ENCODE assay signal across 17 cellular contexts in the genomic region with DNA sequence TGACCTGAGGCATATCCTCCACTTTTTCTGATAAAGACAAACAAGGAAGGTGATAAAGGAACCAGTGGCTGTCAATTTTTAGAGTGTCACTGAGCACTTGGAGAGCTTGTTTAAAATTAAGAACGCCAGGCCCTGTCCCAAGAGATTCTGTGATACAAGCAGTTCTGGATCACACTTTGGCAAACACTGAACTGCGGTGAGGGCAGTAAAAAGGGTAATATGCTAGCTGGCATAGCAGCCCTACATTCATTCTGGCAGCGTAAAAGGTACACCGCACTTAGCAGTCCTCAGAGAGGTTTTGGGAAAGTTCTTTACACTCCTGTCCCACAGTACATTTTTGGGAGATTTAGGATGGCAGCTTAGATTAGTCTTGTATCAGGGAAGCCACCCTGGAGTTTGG. TPM values are rescaled to one million over a fixed set of nuclear protein-coding genes. Genes with fewer than 3 reads are reported as not detected.
DNase-seq lines count a peak whose midpoint lies in the region; ATAC-seq and TF ChIP-seq lines count a peak whose summit lies in the region.
"Had no signal": no experiment of that assay in that cellular context is flagged by ENCODE, and none has a peak within 500 bp of the region (broad histone marks: within the 10 kb centered on the region; RNA-seq: fewer than 3 reads in every experiment).

No MANE protein-coding gene starts in this region.

- peaks cover 0 to 30% (median 0%) of the 10 kb centered on the region in 12 donors for H3K4me1 ChIP-seq in heart left ventricle
- H3K4me1 ChIP-seq in right atrium auricular region = peaks cover 0 to 4% of the 10 kb centered on the region in 2 donors

- no peaks in the 10 kb centered on the region for H3K9me3 Mint-ChIP-seq in activated CD4-positive, alpha-beta T cell treated with anti-CD3 and anti-CD28 coated beads, Interleukin-2, amount 10 ng/mL, durations not matched to agents 24 days and 14 days
- no peaks in the 10 kb centered on the region for H3K9me3 Mint-ChIP-seq in progenitor cell of endocrine pancreas (ENCODE audit: low read depth)
- H3K9me3 Mint-ChIP-seq: CD14-positive monocyte; CD8-positive, alpha-beta T cell had no signal

- H3K36me3 ChIP-seq in heart left ventricle (no peaks in the 10 kb centered on the region), right atrium auricular region (no peaks in the 10 kb centered on the region)

- ATAC-seq in heart left ventricle (peak; percentile 79 to 93 (median 88)), omental fat pad (ENCODE audit: low FRiP score) (no peak)
- ATAC-seq: CD8-positive, alpha-beta T cell; HCT116 had no signal

- intact Hi-C loops in activated CD4-positive, alpha-beta T cell treated with anti-CD3 and anti-CD28 coated beads, Interleukin-2, amount 10 ng/mL, durations not matched to agents 24 days and 14 days (cut with micrococcal nuclease) = no loop called here
- intact Hi-C loops in heart left ventricle (cut with DNase I) = loop anchor here in 2 of 10 donors (2.0 to 10.0 kb wide), 3 partner anchors 55 to 61 kb away; a partner anchor contains a TSS

- no peak for TF ChIP-seq POLR2A in heart left ventricle (IDR thresholded peaks at IDR 0.05)

- no peaks in the 10 kb centered on the region for H3K9me3 ChIP-seq in heart left ventricle
- no peaks in the 10 kb centered on the region for H3K9me3 ChIP-seq in right atrium auricular region

- peak overlapping the region in 11 of 12 donors; percentile 5 to 86 (median 61) for H3K27ac ChIP-seq in heart left ventricle
- peak overlapping the region; percentile 55 to 81 for H3K27ac ChIP-seq in right atrium auricular region
- H3K27ac ChIP-seq: 22Rv1, GM23248 had no signal

- H3K27me3 Mint-ChIP-seq in activated CD4-positive, alpha-beta T cell treated with anti-CD3 and anti-CD28 coated beads, Interleukin-2, amount 10 ng/mL, durations not matched to agents 24 days and 14 days = peaks cover 12% of the 10 kb centered on the region
- no peaks in the 10 kb centered on the region for H3K27me3 Mint-ChIP-seq in progenitor cell of endocrine pancreas

- 40 to 67% (median 55%) methylated on average over 4 of the region's 4 CpGs for WGBS in heart left ventricle, 4 donors

- H3K27me3 ChIP-seq in heart left ventricle = no peaks in the 10 kb centered on the region
- no peaks in the 10 kb centered on the region for H3K27me3 ChIP-seq in right atrium auricular region

- no peak overlapping the region for H3K4me3 Mint-ChIP-seq in activated CD4-positive, alpha-beta T cell treated with anti-CD3 and anti-CD28 coated beads, Interleukin-2, amount 10 ng/mL, durations not matched to agents 24 days and 14 days
- no peak overlapping the region for H3K4me3 Mint-ChIP-seq in progenitor cell of endocrine pancreas (ENCODE audit: low read depth)
- H3K4me3 Mint-ChIP-seq: CD14-positive monocyte; CD8-positive, alpha-beta T cell had no signal

- H3K4me3 ChIP-seq in heart left ventricle (peak overlapping the region in 2 of 12 donors; percentile 7 to 18), right atrium auricular region (no peak overlapping the region)
- H3K4me3 ChIP-seq: GM23248 had no signal

- no peak overlapping the region for H3K27ac Mint-ChIP-seq in activated CD4-positive, alpha-beta T cell treated with anti-CD3 and anti-CD28 coated beads, Interleukin-2, amount 10 ng/mL, durations not matched to agents 24 days and 14 days
- H3K27ac Mint-ChIP-seq in progenitor cell of endocrine pancreas = peak overlapping the region; percentile 74
- H3K27ac Mint-ChIP-seq: CD14-positive monocyte; CD8-positive, alpha-beta T cell had no signal

- no peaks in the 10 kb centered on the region for H3K36me3 Mint-ChIP-seq in activated CD4-positive, alpha-beta T cell treated with anti-CD3 and anti-CD28 coated beads, Interleukin-2, amount 10 ng/mL, durations not matched to agents 24 days and 14 days (ENCODE audit: low read depth)
- no peaks in the 10 kb centered on the region for H3K36me3 Mint-ChIP-seq in progenitor cell of endocrine pancreas (ENCODE audit: insufficient read depth)
- H3K36me3 Mint-ChIP-seq: CD14-positive monocyte; CD8-positive, alpha-beta T cell had no signal

- H3K4me1 Mint-ChIP-seq in activated CD4-positive, alpha-beta T cell treated with anti-CD3 and anti-CD28 coated beads, Interleukin-2, amount 10 ng/mL, durations not matched to agents 24 days and 14 days = peaks cover 15% of the 10 kb centered on the region
- H3K4me1 Mint-ChIP-seq in progenitor cell of endocrine pancreas (ENCODE audit: low read depth) = peaks cover 9% of the 10 kb centered on the region
- H3K4me1 Mint-ChIP-seq: CD14-positive monocyte had no signal

- no peak for TF ChIP-seq CTCF in heart left ventricle (IDR thresholded peaks at IDR 0.05)
- TF ChIP-seq CTCF in right atrium auricular region (IDR thresholded peaks at IDR 0.05) = no peak
- no peak for TF ChIP-seq CTCF in progenitor cell of endocrine pancreas (IDR thresholded peaks at IDR 0.05; ENCODE audit: unreplicated experiment)
- no peak for TF ChIP-seq CTCF in omental fat pad (IDR thresholded peaks at IDR 0.05)

- peak; percentile 25 for DNase-seq in activated CD4-positive, alpha-beta T cell treated with anti-CD3 and anti-CD28 coated beads, Interleukin-2, amount 10 ng/mL, durations not matched to agents 24 days and 14 days
- DNase-seq in activated CD4-positive, alpha-beta T cell treated with anti-CD3 and anti-CD28 coated beads, Interleukin-2, amount 50 U/mL, for 48 hours = no peak
- DNase-seq in heart left ventricle = peak in 3 of 5 donors; percentile 16 to 36 (median 36)
- DNase-seq in right atrium auricular region (ENCODE audit: low spot score) = no peak
- no peak for DNase-seq in progenitor cell of endocrine pancreas (ENCODE audit: low spot score, unreplicated experiment)
- DNase-seq in omental fat pad (ENCODE audit: low spot score) = no peak
- DNase-seq in activated naive CD4-positive, alpha-beta T cell treated with Interleukin-2 at 50 U/mL for 16 hours = no peak
- DNase-seq in DMS79 (lab: John Stamatoyannopoulos, UW) = no peak
- DNase-seq: CD8-positive, alpha-beta T cell; COR-L47; DMS153; DND-41; GDM1; GM23248 had no signal

RNA-seq across cellular contexts. Expression of a gene that starts 55.2 kb away (rescaled TPM):
- 0.50 and 0.63 TPM in 2 replicates for total RNA-seq in activated CD4-positive, alpha-beta T cell treated with anti-CD3 and anti-CD28 coated beads, Interleukin-2, amount 10 ng/mL, durations not matched to agents 24 days and 14 days
- total RNA-seq in heart left ventricle = 10 to 100 TPM; 22.3 to 58.4 (median 36.6) TPM
- polyA plus RNA-seq in heart left ventricle = 1 to 10 TPM; 2.9 to 6.3 TPM
- total RNA-seq in right atrium auricular region = 10 to 100 TPM; 11.6 to 17.9 TPM
- total RNA-seq in progenitor cell of endocrine pancreas = 19.6 and 20.0 TPM in 2 replicates
- total RNA-seq in omental fat pad = 10 to 100 TPM in 3 of 4 donors, 1 to 10 TPM in 1; 8.5 to 52.6 (median 34.6) TPM

Comparison
In these comparisons a context has a peak if more than half of its experiments do, and no peak if none do; other contexts are left out.
1. DNase-seq: peak in activated CD4-positive, alpha-beta T cell treated with anti-CD3 and anti-CD28 coated beads, Interleukin-2, amount 10 ng/mL, durations not matched to agents 24 days and 14 days (single experiment) and heart left ventricle (3 of 5); none in activated CD4-positive, alpha-beta T cell treated with anti-CD3 and anti-CD28 coated beads, Interleukin-2, amount 50 U/mL, for 48 hours (0 of 2), right atrium auricular region (single experiment), progenitor cell of endocrine pancreas (single experiment), omental fat pad (single experiment), activated naive CD4-positive, alpha-beta T cell treated with Interleukin-2 at 50 U/mL for 16 hours (single experiment) and DMS79 (single experiment).